ENCODE assay signal across 11 cellular contexts in genomic region chr2:169107645-169108044, GRCh38. TPM values are rescaled to one million over a fixed set of nuclear protein-coding genes. Genes with fewer than 3 reads are reported as not detected.
DNase-seq lines count a peak whose midpoint lies in the region; ATAC-seq, FAIRE-seq and TF ChIP-seq lines count a peak whose summit lies in the region.
"Had no signal": no experiment of that assay in that cellular context is flagged by ENCODE, and none has a peak within 500 bp of the region (broad histone marks: within the 10 kb centered on the region; RNA-seq: fewer than 3 reads in every experiment).

No MANE protein-coding gene starts in this region.

- intact Hi-C loops in dorsolateral prefrontal cortex (cut with DNase I): no loop called here

- no peak overlapping the region for H3K4me3 Mint-ChIP-seq in activated T-cell treated with anti-CD3 and anti-CD28 coated beads, Interleukin-2, amount 50 U/mL, for 4 hours

- no peaks in the 10 kb centered on the region for H3K27me3 Mint-ChIP-seq in activated T-cell treated with anti-CD3 and anti-CD28 coated beads, Interleukin-2, amount 50 U/mL, for 4 hours (ENCODE audit: low read depth)

- FAIRE-seq in urothelium cell line (lab: Jason Lieb, UNC) (no peak), HTR-8/SVneo (lab: Jason Lieb, UNC) (no peak)
- FAIRE-seq: GM12892 had no signal

- H3K9me3 Mint-ChIP-seq in activated T-cell treated with anti-CD3 and anti-CD28 coated beads, Interleukin-2, amount 50 U/mL, for 4 hours: no peaks in the 10 kb centered on the region

- no peaks in the 10 kb centered on the region for H3K27me3 ChIP-seq in dorsolateral prefrontal cortex

- peak overlapping the region in 4 of 59 donors; percentile 6 to 36 (median 30) for H3K27ac ChIP-seq in dorsolateral prefrontal cortex

- no peak for TF ChIP-seq CTCF in dorsolateral prefrontal cortex (IDR thresholded peaks at IDR 0.05 in 54 of 56, conservative IDR thresholded peaks at IDR 0.05 in 2 of 56; ENCODE audit: low read depth in 1 of 56, partially characterized antibody in 56 of 56)

- no peak for DNase-seq in activated T-cell treated with anti-CD3 and anti-CD28 coated beads, Interleukin-2, amount 50 U/mL, for 4 hours
- DNase-seq in urothelium cell line (ENCODE audit: low spot score) (no peak), HTR-8/SVneo (ENCODE audit: insufficient read length, low spot score) (no peak), dorsolateral prefrontal cortex (no peak)
- no peak for DNase-seq in stimulated activated naive CD4-positive, alpha-beta T cell treated with Interleukin-2 at 50 U/mL for 16 hours (lab: John Stamatoyannopoulos, UW)
- DNase-seq: head of caudate nucleus had no signal

- H3K4me3 ChIP-seq in dorsolateral prefrontal cortex: no peak overlapping the region

- H3K36me3 Mint-ChIP-seq in activated T-cell treated with anti-CD3 and anti-CD28 coated beads, Interleukin-2, amount 50 U/mL, for 4 hours (ENCODE audit: insufficient read depth): no peaks in the 10 kb centered on the region

- ATAC-seq in GM18498 (IDR thresholded peaks at IDR 0.05; ENCODE audit: unreplicated experiment) (peak; percentile 87), GM19455 (IDR thresholded peaks at IDR 0.05; ENCODE audit: unreplicated experiment) (peak; percentile 82), HG03342 (IDR thresholded peaks at IDR 0.05; ENCODE audit: unreplicated experiment) (peak; percentile 80)
- ATAC-seq in activated T-cell treated with anti-CD3 and anti-CD28 coated beads, Interleukin-2, amount 50 U/mL, for 4 hours: peak; percentile 69 to 83

- H3K4me1 Mint-ChIP-seq in activated T-cell treated with anti-CD3 and anti-CD28 coated beads, Interleukin-2, amount 50 U/mL, for 4 hours (ENCODE audit: low read depth): peaks cover 56% of the 10 kb centered on the region

RNA-seq across cellular contexts. Expression of gene DHRS9, which starts 38.3 kb away (rescaled TPM):
- 1 to 10 TPM; 3.6 to 4.6 (median 3.9) TPM for total RNA-seq in activated T-cell treated with anti-CD3 and anti-CD28 coated beads, Interleukin-2, amount 50 U/mL, for 4 hours
- total RNA-seq in dorsolateral prefrontal cortex: 1 to 10 TPM in 94 of 120 experiments, under 1 TPM in 24, not detected in 2; 0.37 to 5.2 (median 1.5) TPM
- total RNA-seq: NCI-H460 had no signal
